Comparison of ENCODE assay signal across 10 cellular contexts in genomic region chr13:114057131-114058050, GRCh38.
DNase-seq lines count a peak whose midpoint lies in the region; ATAC-seq and TF ChIP-seq lines count a peak whose summit lies in the region.
"Had no signal": no experiment of that assay in that cellular context is flagged by ENCODE, and none has a peak within 500 bp of the region (broad histone marks: within the 10 kb centered on the region; RNA-seq: fewer than 3 reads in every experiment).

No MANE protein-coding gene starts in this region.

- peak; percentile 99 for TF ChIP-seq EP300 in Ishikawa (IDR thresholded peaks at IDR 0.05; ENCODE audit: borderline replicate concordance)

- H3K4me3 Mint-ChIP-seq in naive thymus-derived CD8-positive, alpha-beta T cell, result peak overlapping the region in 4 of 10 donors; percentile 13 to 73 (median 38)

- DNase-seq in COR-L47 (lab: John Stamatoyannopoulos, UW) (peak; percentile 72), adipocyte (ENCODE audit: low read depth) (no peak)
- DNase-seq in naive thymus-derived CD8-positive, alpha-beta T cell, result no peak
- DNase-seq: DND-41, psoas muscle had no signal

- H3K9ac ChIP-seq in adipocyte (ENCODE audit: low read length), result peak overlapping the region; percentile 59

- H3K27ac Mint-ChIP-seq in naive thymus-derived CD8-positive, alpha-beta T cell, result peak overlapping the region in 9 of 10 donors; percentile 35 to 86 (median 75)

- H3K9me3 Mint-ChIP-seq in naive thymus-derived CD8-positive, alpha-beta T cell, result peaks cover 0 to 5% (median 0%) of the 10 kb centered on the region in 9 donors

- H3K4me3 ChIP-seq in adipocyte (ENCODE audit: low read length), result no peak overlapping the region
- H3K4me3 ChIP-seq: psoas muscle, thyroid gland had no signal

- H3K4me1 Mint-ChIP-seq in naive thymus-derived CD8-positive, alpha-beta T cell, result peaks cover 28 to 78% (median 56%) of the 10 kb centered on the region in 4 donors

- ATAC-seq in naive thymus-derived CD8-positive, alpha-beta T cell, result no peak
- ATAC-seq in HG03439 (IDR thresholded peaks at IDR 0.05; ENCODE audit: unreplicated experiment) (no peak), GM21390 (IDR thresholded peaks at IDR 0.05; ENCODE audit: unreplicated experiment) (no peak), HG02610 (IDR thresholded peaks at IDR 0.05; ENCODE audit: unreplicated experiment) (no peak)
- ATAC-seq: psoas muscle had no signal

- peaks cover 0 to 1% (median 0%) of the 10 kb centered on the region in 5 donors for H3K27me3 Mint-ChIP-seq in naive thymus-derived CD8-positive, alpha-beta T cell

- no peaks in the 10 kb centered on the region for H3K9me3 ChIP-seq in adipocyte (ENCODE audit: control insufficient read depth, low read length)
- H3K9me3 ChIP-seq: psoas muscle, thyroid gland had no signal

- peaks cover 40% of the 10 kb centered on the region for H3K4me1 ChIP-seq in adipocyte (ENCODE audit: control insufficient read depth, insufficient read depth, low read length)

- POLR2A ChIA-PET in naive thymus-derived CD8-positive, alpha-beta T cell (lab: Charles Lee), result interaction anchor here (0.6 to 1.7 kb wide), 5 partner anchors 8 to 86 kb away, joined by 3 to 7 read pairs (median 4); no protein-coding TSS in a partner anchor

- no peaks in the 10 kb centered on the region for H3K27me3 ChIP-seq in adipocyte (replicated peaks; ENCODE audit: control insufficient read depth, insufficient read depth, low read length)
- H3K27me3 ChIP-seq: thyroid gland had no signal

- TF ChIP-seq RAD21 in Ishikawa (IDR thresholded peaks at IDR 0.05; ENCODE audit: low read depth), result peak; percentile 33; the same call in 1 of the 2 replicates

- H3K36me3 ChIP-seq in adipocyte (ENCODE audit: control insufficient read depth, insufficient read depth, low read length, severe bottlenecking), result peaks cover 29% of the 10 kb centered on the region
- H3K36me3 ChIP-seq: thyroid gland had no signal

- H3K36me3 Mint-ChIP-seq in naive thymus-derived CD8-positive, alpha-beta T cell, result peaks cover 0 to 72% (median 4%) of the 10 kb centered on the region in 3 donors

TF ChIP-seq in Ishikawa, 13 proteins besides CTCF, POLR2A, EP300 and RAD21:
- no peak for TF ChIP-seq TAF1 (IDR thresholded peaks at IDR 0.05; ENCODE audit: low read depth)
- TF ChIP-seq TEAD4 (IDR thresholded peaks at IDR 0.05), result peak; percentile 90
- TF ChIP-seq ZBTB7A (IDR thresholded peaks at IDR 0.05; ENCODE audit: low read depth), result no peak
- TF ChIP-seq REST (IDR thresholded peaks at IDR 0.05; ENCODE audit: low read depth), result peak; percentile 22; the same call in 1 of the 2 replicates
- TF ChIP-seq CEBPB (IDR thresholded peaks at IDR 0.05), result peak; percentile 49; the same call in 1 of the 2 replicates
- TF ChIP-seq CREB1 (IDR thresholded peaks at IDR 0.05; ENCODE audit: low read depth), result no peak
- peak; percentile 48; the same call in 1 of the 2 replicates for TF ChIP-seq EGR1 (IDR thresholded peaks at IDR 0.05)
- TF ChIP-seq TCF12 (IDR thresholded peaks at IDR 0.05; ENCODE audit: low read depth), result peak; percentile 100
- TF ChIP-seq USF1 (IDR thresholded peaks at IDR 0.05), result peak; percentile 41; the same call in 1 of the 2 replicates
- peak; percentile 96 for TF ChIP-seq FOXM1 (IDR thresholded peaks at IDR 0.05; ENCODE audit: borderline replicate concordance, low read depth)
- TF ChIP-seq, protein P1, sequence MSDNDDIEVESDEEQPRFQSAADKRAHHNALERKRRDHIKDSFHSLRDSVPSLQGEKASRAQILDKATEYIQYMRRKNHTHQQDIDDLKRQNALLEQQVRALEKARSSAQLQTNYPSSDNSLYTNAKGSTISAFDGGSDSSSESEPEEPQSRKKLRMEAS (IDR thresholded peaks at IDR 0.05), result peak; percentile 87
- TF ChIP-seq NFIC (IDR thresholded peaks at IDR 0.05), result peak; percentile 99
- TF ChIP-seq YY1 (IDR thresholded peaks at IDR 0.05; ENCODE audit: low read depth), result peak; percentile 80
TF ChIP-seq in Ishikawa: peak in this region for 10.
